Comparison of ENCODE assay signal across 37 cellular contexts in the genomic region with DNA sequence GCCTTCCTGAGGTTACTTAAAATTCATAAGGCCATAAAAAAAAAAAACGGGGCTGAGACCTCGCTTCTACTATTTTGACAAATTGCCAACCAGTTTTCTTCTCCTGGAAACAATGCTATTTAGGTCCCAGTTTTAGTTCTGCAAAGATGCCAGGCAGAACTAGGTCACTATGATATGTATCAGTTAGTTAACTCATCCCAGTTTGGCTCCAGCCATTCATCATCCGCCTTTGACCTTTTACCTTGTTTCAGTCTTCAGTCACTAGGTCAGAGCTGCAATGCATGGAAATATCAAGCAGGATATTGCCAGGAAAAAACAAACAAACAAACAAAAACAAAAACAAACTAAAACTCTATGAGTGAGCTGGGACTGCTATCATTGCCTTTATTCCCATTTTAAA.
"Had no signal": no experiment of that assay in that cellular context is flagged by ENCODE, and none has a peak within 500 bp of the region (broad histone marks: within the 10 kb centered on the region; RNA-seq: fewer than 3 reads in every experiment).

No MANE protein-coding gene starts in this region.

- H3K4me3 Mint-ChIP-seq: activated naive CD4-positive, alpha-beta T cell treated with anti-CD3 and anti-CD28 coated beads for 36 hours; activated naive CD4-positive, alpha-beta T cell treated with anti-CD3 and anti-CD28 coated beads, Interleukin-2, amount 10 ng/mL, durations not matched to agents 7 days and 5 days; activated naive CD4-positive, alpha-beta T cell treated with anti-CD3 and anti-CD28 coated beads, Interleukin-2, amount 50 U/mL, for 24 hours; activated naive CD8-positive, alpha-beta T cell; activated naive CD8-positive, alpha-beta T cell treated with anti-CD3 and anti-CD28 coated beads for 36 hours; activated naive CD8-positive, alpha-beta T cell treated with anti-CD3 and anti-CD28 coated beads, Interleukin-2, amount 10 ng/mL, durations not matched to agents 7 days and 5 days; activated naive CD8-positive, alpha-beta T cell treated with anti-CD3 and anti-CD28 coated beads, Interleukin-2, amount 50 U/mL, for 24 hours; activated T-cell treated with anti-CD3 and anti-CD28 coated beads, Interleukin-2, amount 50 U/mL, for 24 hours; activated T-cell treated with anti-CD3 and anti-CD28 coated beads, Interleukin-2, amount 50 U/mL, for 4 hours; activated T-cell treated with anti-CD3 and anti-CD28 coated beads, Interleukin-2, amount 50 U/mL, for 72 hours; activated T-helper 1 cell treated with anti-CD3 and anti-CD28 coated beads, Interleukin-12 subunit alpha, Interleukin-12 subunit beta, Interleukin-2, Interleukin-4 antibody, amounts not matched to agents 30 ng/mL and 10 ng/mL and 1 ng/mL, durations not matched to agents 14 hours and 24 hours and 36 hours; activated T-helper 17 cell treated with anti-CD3 and anti-CD28 coated beads, Interleukin-2, amount 50 U/mL, for 72 hours; brain; central memory CD8-positive, alpha-beta T cell had no signal

- H3K27ac Mint-ChIP-seq: activated naive CD4-positive, alpha-beta T cell treated with anti-CD3 and anti-CD28 coated beads for 36 hours; activated naive CD4-positive, alpha-beta T cell treated with anti-CD3 and anti-CD28 coated beads, Interleukin-2, amount 10 ng/mL, durations not matched to agents 7 days and 5 days; activated naive CD4-positive, alpha-beta T cell treated with anti-CD3 and anti-CD28 coated beads, Interleukin-2, amount 50 U/mL, for 24 hours; activated naive CD4-positive, alpha-beta T cell treated with anti-CD3 and anti-CD28 coated beads, Interleukin-2, amount 50 U/mL, for 72 hours; activated naive CD8-positive, alpha-beta T cell; activated naive CD8-positive, alpha-beta T cell treated with anti-CD3 and anti-CD28 coated beads for 36 hours; activated naive CD8-positive, alpha-beta T cell treated with anti-CD3 and anti-CD28 coated beads, Interleukin-2, amount 10 ng/mL, durations not matched to agents 7 days and 5 days; activated naive CD8-positive, alpha-beta T cell treated with anti-CD3 and anti-CD28 coated beads, Interleukin-2, amount 50 U/mL, for 24 hours; activated T-cell treated with anti-CD3 and anti-CD28 coated beads, Interleukin-2, amount 50 U/mL, for 24 hours; activated T-cell treated with anti-CD3 and anti-CD28 coated beads, Interleukin-2, amount 50 U/mL, for 72 hours; activated T-helper 1 cell treated with anti-CD3 and anti-CD28 coated beads, Interleukin-12 subunit alpha, Interleukin-12 subunit beta, Interleukin-2, Interleukin-4 antibody, amounts not matched to agents 30 ng/mL and 10 ng/mL and 1 ng/mL, durations not matched to agents 14 hours and 24 hours and 36 hours; activated T-helper 17 cell treated with anti-CD3 and anti-CD28 coated beads, Interleukin-2, amount 50 U/mL, for 72 hours; activated T-helper 2 cell treated with anti-CD3 and anti-CD28 coated beads, Interferon-gamma antibody, Interleukin-2, Interleukin-4, amounts not matched to agents 10 μg/mL and 5 μg/mL and 100 μg/mL, durations not matched to agents 14 hours and 24 hours and 36 hours; brain had no signal

- H3K36me3 Mint-ChIP-seq: activated naive CD4-positive, alpha-beta T cell treated with anti-CD3 and anti-CD28 coated beads, Interleukin-2, amount 10 ng/mL, durations not matched to agents 7 days and 5 days; brain had no signal

- H3K4me1 Mint-ChIP-seq: activated naive CD4-positive, alpha-beta T cell treated with anti-CD3 and anti-CD28 coated beads, Interleukin-2, amount 10 ng/mL, durations not matched to agents 7 days and 5 days; activated naive CD8-positive, alpha-beta T cell treated with anti-CD3 and anti-CD28 coated beads, Interleukin-2, amount 10 ng/mL, durations not matched to agents 7 days and 5 days; activated T-helper 17 cell treated with anti-CD3 and anti-CD28 coated beads, Interleukin-2, amount 50 U/mL, for 72 hours had no signal

- H3K4me3 ChIP-seq: ascending aorta, breast epithelium, cardiac muscle cell had no signal

- H3K27ac ChIP-seq: ascending aorta, brain microvascular endothelial cell, cardiac muscle cell had no signal

- ATAC-seq: activated naive CD4-positive, alpha-beta T cell treated with anti-CD3 and anti-CD28 coated beads, Interleukin-2, amount 50 U/mL, for 72 hours; activated naive CD8-positive, alpha-beta T cell treated with anti-CD3 and anti-CD28 coated beads, Interleukin-2, amount 50 U/mL, for 24 hours; activated T-cell treated with anti-CD3 and anti-CD28 coated beads, Interleukin-2, amount 50 U/mL, for 4 hours; activated T-cell treated with anti-CD3 and anti-CD28 coated beads, Interleukin-2, amount 50 U/mL, for 72 hours; activated T-helper 17 cell treated with anti-CD3 and anti-CD28 coated beads, Interleukin-2, amount 50 U/mL, for 72 hours had no signal

- H3K27me3 ChIP-seq: ascending aorta, brain microvascular endothelial cell, breast epithelium, cardiac muscle cell had no signal

- DNase-seq: activated effector memory CD4-positive, alpha-beta T cell treated with anti-CD3 and anti-CD28 coated beads, Interleukin-2, amount 50 U/mL, for 16 hours; activated effector memory CD4-positive, alpha-beta T cell treated with Interleukin-2 at 50 U/mL for 16 hours; activated gamma-delta T cell; activated gamma-delta T cell treated with Interleukin-2 at 50 U/mL for 16 hours; activated naive CD4-positive, alpha-beta T cell; activated naive CD4-positive, alpha-beta T cell treated with anti-CD3 and anti-CD28 coated beads for 36 hours; activated naive CD4-positive, alpha-beta T cell treated with anti-CD3 and anti-CD28 coated beads, Interleukin-2, amount 10 ng/mL, durations not matched to agents 7 days and 5 days; activated naive CD4-positive, alpha-beta T cell treated with anti-CD3 and anti-CD28 coated beads, Interleukin-2, amount 50 U/mL, for 16 hours; activated naive CD4-positive, alpha-beta T cell treated with Interleukin-2 at 50 U/mL for 16 hours; activated naive CD8-positive, alpha-beta T cell treated with anti-CD3 and anti-CD28 coated beads for 36 hours; activated naive CD8-positive, alpha-beta T cell treated with anti-CD3 and anti-CD28 coated beads, Interleukin-2, amount 10 ng/mL, durations not matched to agents 7 days and 5 days; activated naive CD8-positive, alpha-beta T cell treated with anti-CD3 and anti-CD28 coated beads, Interleukin-2, amount 50 U/mL, for 24 hours; activated T-cell treated with anti-CD3 and anti-CD28 coated beads for 4 hours; activated T-cell treated with anti-CD3 and anti-CD28 coated beads, Interleukin-2, amount 50 U/mL, for 1 hour; activated T-cell treated with anti-CD3 and anti-CD28 coated beads, Interleukin-2, amount 50 U/mL, for 24 hours; activated T-cell treated with anti-CD3 and anti-CD28 coated beads, Interleukin-2, amount 50 U/mL, for 4 hours; activated T-cell treated with anti-CD3 and anti-CD28 coated beads, Interleukin-2, amount 50 U/mL, for 48 hours; activated T-cell treated with anti-CD3 and anti-CD28 coated beads, Interleukin-2, amount 50 U/mL, for 72 hours; amniotic stem cell; amygdala; anterior cingulate cortex; aorta; brain microvascular endothelial cell; caudate nucleus; central memory CD4-positive, alpha-beta T cell; cerebellar nuclear complex had no signal

- H3K4me1 ChIP-seq: ascending aorta had no signal

- H3K36me3 ChIP-seq: ascending aorta, brain microvascular endothelial cell, breast epithelium, cardiac muscle cell had no signal
